In genomic region chr11:112632866-112633505, GRCh38 we compare ENCODE assay signal across 26 cellular contexts.
A peak's percentile ranks its signal among the peaks of the same experiment; 100 is the strongest.
DNase-seq lines count a peak whose midpoint lies in the region; ATAC-seq, FAIRE-seq and TF ChIP-seq lines count a peak whose summit lies in the region.
"Had no signal": no experiment of that assay in that cellular context is flagged by ENCODE, and none has a peak within 500 bp of the region (broad histone marks: within the 10 kb centered on the region; RNA-seq: fewer than 3 reads in every experiment).

No MANE protein-coding gene starts in this region.

- no peaks in the 10 kb centered on the region for H3K79me1 ChIP-seq in H1 (ENCODE audit: low read depth, low read length)

- in situ Hi-C loops in GM23248 (cut with MboI) = no loop called here

- no peak for TF ChIP-seq RAD21 in SK-N-SH (IDR thresholded peaks at IDR 0.05; ENCODE audit: low read length)
- TF ChIP-seq RAD21 in H1 (IDR thresholded peaks at IDR 0.05 in 1 of 2, conservative IDR thresholded peaks at IDR 0.05 in 1 of 2; ENCODE audit: low read depth in 2 of 2, low read length in 2 of 2) = no peak

- no peaks in the 10 kb centered on the region for H3K36me3 Mint-ChIP-seq in nephron (ENCODE audit: low read depth)
- H3K36me3 Mint-ChIP-seq: CD4-positive, CD25-positive, alpha-beta regulatory T cell; IgD-negative memory B cell had no signal

- H2BK5ac ChIP-seq in H1 (ENCODE audit: low read depth, low read length) = no peak overlapping the region

- H3K36me3 ChIP-seq in GM23248 (ENCODE audit: low read depth) = no peaks in the 10 kb centered on the region
- no peaks in the 10 kb centered on the region for H3K36me3 ChIP-seq in SK-N-SH (replicated peaks in 1 of 2; ENCODE audit: control insufficient read depth in 1 of 2, insufficient read depth in 2 of 2, low read length in 1 of 2)
- H3K36me3 ChIP-seq in H1 (ENCODE audit: control insufficient read depth in 2 of 4, insufficient read depth in 4 of 4, low read length in 3 of 4) = no peaks in the 10 kb centered on the region
- H3K36me3 ChIP-seq: BE2C had no signal

- FAIRE-seq in H1 (lab: Jason Lieb, UNC) = no peak
- FAIRE-seq: A204.1, GM12878 had no signal

- DNase-seq in GM23248 (peak; percentile 19), SK-N-SH (no peak), H1 (ENCODE audit: low read depth in 1 of 2, low spot score in 2 of 2) (no peak), DMS79 (lab: John Stamatoyannopoulos, UW) (no peak)
- no peak for DNase-seq in activated CD4-positive, alpha-beta T cell treated with anti-CD3 and anti-CD28 coated beads, Interleukin-2, amount 50 U/mL, for 48 hours
- DNase-seq: BE2C; CD4-positive, CD25-positive, alpha-beta regulatory T cell; COR-L47; DMS153; GF-D8; H9; Karpas-422; MM.1S; NCI-H1092; NCI-H1436 treated with DMSO at 0.1 percent for 48 hours; NCI-H2029; NCI-H2171; NCI-H446; NCI-H69; SIG-M5 had no signal

- H3K79me2 ChIP-seq in GM23248 (ENCODE audit: insufficient read depth) (no peaks in the 10 kb centered on the region), SK-N-SH (ENCODE audit: insufficient read depth) (no peaks in the 10 kb centered on the region), H1 (ENCODE audit: control insufficient read depth in 1 of 2, insufficient read depth in 2 of 2, low read length in 2 of 2) (no peaks in the 10 kb centered on the region)

- H3K4me2 ChIP-seq in GM23248 (ENCODE audit: unreplicated experiment) (no peak overlapping the region), SK-N-SH (no peak overlapping the region), H1 (ENCODE audit: insufficient read depth in 1 of 2, low read depth in 2 of 2, low read length in 2 of 2) (no peak overlapping the region)

- no peak overlapping the region for H3K23ac ChIP-seq in H1 (ENCODE audit: insufficient read length)

- no peak for TF ChIP-seq POLR2A in H1 (IDR thresholded peaks at IDR 0.05; ENCODE audit: control extremely low read depth in 1 of 2, low read depth in 2 of 2, low read length in 2 of 2)

- no peaks in the 10 kb centered on the region for H4K20me1 ChIP-seq in GM23248 (ENCODE audit: insufficient read depth)
- no peaks in the 10 kb centered on the region for H4K20me1 ChIP-seq in SK-N-SH (ENCODE audit: insufficient read depth)
- H4K20me1 ChIP-seq in H1 (replicated peaks in 1 of 2; ENCODE audit: control insufficient read depth in 1 of 2, insufficient read depth in 2 of 2, low read length in 2 of 2) = no peaks in the 10 kb centered on the region

- CTCF ChIA-PET in SK-N-SH (lab: Yijun Ruan, JAX) = interaction anchor here (1.0 to 1.6 kb wide), 5 partner anchors 8 to 673 kb away, joined by 3 to 5 read pairs (median 3); no protein-coding TSS in a partner anchor
- CTCF ChIA-PET in H1 (lab: Charles Lee; ENCODE audit: partially characterized antibody) = interaction anchor here (1.1 kb wide), 1 partner anchor 192 kb away, joined by 3 read pairs; no protein-coding TSS in a partner anchor

- peak overlapping the region in 2 of 3 experiments; percentile 21 to 32 for H3K27ac Mint-ChIP-seq in nephron
- H3K27ac Mint-ChIP-seq: CD4-positive, CD25-positive, alpha-beta regulatory T cell; H9 had no signal

- H3K9me3 ChIP-seq in GM23248 (ENCODE audit: low read depth) (no peaks in the 10 kb centered on the region), SK-N-SH (no peaks in the 10 kb centered on the region), H1 (ENCODE audit: insufficient read depth in 2 of 2, low read depth in 1 of 2, low read length in 1 of 2) (no peaks in the 10 kb centered on the region; a peak in 1 of 4 replicates)
- H3K9me3 ChIP-seq: BE2C had no signal

- TF ChIP-seq EP300 in SK-N-SH (IDR thresholded peaks at IDR 0.05; ENCODE audit: borderline replicate concordance in 1 of 2, low read depth in 1 of 2, low read length in 1 of 2) = no peak
- no peak for TF ChIP-seq EP300 in H1 (IDR thresholded peaks at IDR 0.05; ENCODE audit: borderline replicate concordance in 1 of 2, low read depth in 2 of 2, low read length in 2 of 2)

- no peaks in the 10 kb centered on the region for H3K9me3 Mint-ChIP-seq in nephron
- H3K9me3 Mint-ChIP-seq: IgD-negative memory B cell had no signal

- H4K8ac ChIP-seq in H1 (ENCODE audit: extremely low read depth, insufficient read depth, low read length) = no peak overlapping the region

- ATAC-seq in HG03378 (IDR thresholded peaks at IDR 0.05; ENCODE audit: unreplicated experiment) (no peak), GM19351 (IDR thresholded peaks at IDR 0.05; ENCODE audit: unreplicated experiment) (no peak)
- ATAC-seq: GM12878 had no signal

- H3K56ac ChIP-seq in H1 (replicated peaks; ENCODE audit: insufficient read length, low read depth, low read length) = no peak overlapping the region

- peak overlapping the region; percentile 13; the same call in 1 of the 2 replicates for H2BK20ac ChIP-seq in H1 (ENCODE audit: low read length)

- no peak overlapping the region for H3K18ac ChIP-seq in H1 (ENCODE audit: extremely low read depth, low read length)

- no peak overlapping the region for H3K4me3 Mint-ChIP-seq in nephron
- H3K4me3 Mint-ChIP-seq: CD4-positive, CD25-positive, alpha-beta regulatory T cell; H9; IgD-negative memory B cell had no signal

- TF ChIP-seq CTCF in SK-N-SH (IDR thresholded peaks at IDR 0.05) = no peak
- no peak for TF ChIP-seq CTCF in H1 (IDR thresholded peaks at IDR 0.05; ENCODE audit: control extremely low read depth in 1 of 3, insufficient read depth in 1 of 3, low read depth in 1 of 3, low read length in 3 of 3)
- no peak for TF ChIP-seq CTCF in nephron (IDR thresholded peaks at IDR 0.05; ENCODE audit: unreplicated experiment in 3 of 3)

- no peak overlapping the region for H4K5ac ChIP-seq in H1 (ENCODE audit: insufficient read length, low read depth, low read length)

- H3K14ac ChIP-seq in H1 (ENCODE audit: insufficient read length) = no peak overlapping the region

- H2BK12ac ChIP-seq in H1 (ENCODE audit: low read depth, low read length) = no peak overlapping the region

- no peak overlapping the region for H4K91ac ChIP-seq in H1 (replicated peaks; ENCODE audit: insufficient read length, low read length)

- WGBS in GM23248 (ENCODE audit: low coverage in 1 of 2, low lambda C conversion rate in 2 of 2, missing lambda C conversion rate in 2 of 2), 2 experiments = 55 to 57% methylated on average over 5 of the region's 5 CpGs
- WGBS in SK-N-SH (ENCODE audit: low lambda C conversion rate) = 52% methylated on average over 5 of the region's 5 CpGs
- WGBS in H1 (ENCODE audit: extremely low coverage in 1 of 2, insufficient coverage in 1 of 2, insufficient read length in 1 of 2, insufficient replicate concordance in 2 of 2, low coverage in 1 of 2, low lambda C conversion rate in 2 of 2, missing lambda C conversion rate in 1 of 2), 2 experiments = 73% methylated on average over 5 of the region's 5 CpGs; no CpG with 5 or more reads in 1 of the 2 experiments

- H3K4ac ChIP-seq in H1 (replicated peaks; ENCODE audit: insufficient read length, low read depth, low read length) = no peak overlapping the region

- no peak overlapping the region for H2AK5ac ChIP-seq in H1 (ENCODE audit: low read depth, low read length)

- H3F3A ChIP-seq in GM23248 (ENCODE audit: insufficient read depth) (no peaks in the 10 kb centered on the region), SK-N-SH (replicated peaks; ENCODE audit: insufficient read depth) (no peaks in the 10 kb centered on the region)

- H3K27ac ChIP-seq in GM23248 = no peak overlapping the region
- H3K27ac ChIP-seq in SK-N-SH (ENCODE audit: low read depth in 2 of 2, low read length in 1 of 2) = no peak overlapping the region
- H3K27ac ChIP-seq in H1 (ENCODE audit: low read depth, low read length) = no peak overlapping the region

- H3K9ac ChIP-seq in GM23248 (no peak overlapping the region), SK-N-SH (no peak overlapping the region), H1 (replicated peaks in 1 of 4; ENCODE audit: extremely low read depth in 1 of 4, low read depth in 3 of 4, low read length in 3 of 4) (no peak overlapping the region)

- H3K4me1 ChIP-seq in GM23248 (ENCODE audit: insufficient read depth) = no peaks in the 10 kb centered on the region
- H3K4me1 ChIP-seq in SK-N-SH (ENCODE audit: control insufficient read depth in 1 of 2, insufficient read depth in 2 of 2, low read depth in 1 of 2, low read length in 1 of 2) = peaks cover 14 to 24% of the 10 kb centered on the region in 2 experiments; a peak in 3 of 4 replicates
- peaks cover 0 to 6% (median 5%) of the 10 kb centered on the region in 4 experiments; a peak in 2 of 7 replicates for H3K4me1 ChIP-seq in H1 (replicated peaks in 1 of 4; ENCODE audit: control insufficient read depth in 3 of 4, insufficient read depth in 4 of 4, low read length in 3 of 4)

- POLR2A ChIA-PET in SK-N-SH (lab: Yijun Ruan, JAX) = interaction anchor here (0.6 kb wide), 1 partner anchor 348 kb away, joined by 3 read pairs; no protein-coding TSS in a partner anchor
- POLR2A ChIA-PET in H1 (lab: Charles Lee; ENCODE audit: partially characterized antibody) = no interaction called here

- H3K23me2 ChIP-seq in H1 (ENCODE audit: low read depth, low read length) = no peaks in the 10 kb centered on the region

- peaks cover 4% of the 10 kb centered on the region for H3K27me3 Mint-ChIP-seq in nephron (ENCODE audit: low read depth)

- H3K27me3 ChIP-seq in GM23248 (replicated peaks; ENCODE audit: insufficient read depth) (peaks cover 32% of the 10 kb centered on the region), SK-N-SH (ENCODE audit: insufficient read depth) (no peaks in the 10 kb centered on the region), H1 (replicated peaks in 1 of 4; ENCODE audit: control insufficient read depth in 3 of 4, extremely low read depth in 1 of 4, insufficient read depth in 3 of 4, low read length in 3 of 4) (no peaks in the 10 kb centered on the region; a peak in 1 of 7 replicates)
- H3K27me3 ChIP-seq: BE2C had no signal

- H2BK15ac ChIP-seq in H1 (ENCODE audit: low read length) = no peak overlapping the region

- H2AFZ ChIP-seq in GM23248 = no peak overlapping the region
- no peak overlapping the region for H2AFZ ChIP-seq in SK-N-SH (ENCODE audit: low read depth)
- H2AFZ ChIP-seq in H1 (ENCODE audit: low read length) = no peak overlapping the region

- H2BK120ac ChIP-seq in H1 (replicated peaks; ENCODE audit: low read depth, low read length) = no peak overlapping the region

- no peak overlapping the region for H3K4me3 ChIP-seq in GM23248
- no peak overlapping the region for H3K4me3 ChIP-seq in SK-N-SH (ENCODE audit: low read depth in 2 of 2, low read length in 1 of 2)
- no peak overlapping the region for H3K4me3 ChIP-seq in H1 (ENCODE audit: extremely low read depth in 1 of 4, insufficient read depth in 2 of 4, low read depth in 3 of 4, low read length in 4 of 4)
- H3K4me3 ChIP-seq: GM12878 had no signal

- H3K9me2 ChIP-seq in GM23248 (ENCODE audit: insufficient read depth) = no peaks in the 10 kb centered on the region
- H3K9me2 ChIP-seq in SK-N-SH = no peaks in the 10 kb centered on the region

- peaks cover 65% of the 10 kb centered on the region for H3K4me1 Mint-ChIP-seq in nephron
- H3K4me1 Mint-ChIP-seq: CD4-positive, CD25-positive, alpha-beta regulatory T cell; IgD-negative memory B cell had no signal

TF ChIP-seq in SK-N-SH, 30 proteins besides CTCF, POLR2A, EP300 and RAD21 (continues in another document):
- TF ChIP-seq NFIC (IDR thresholded peaks at IDR 0.05; ENCODE audit: borderline replicate concordance) = peak; percentile 10; the same call in 1 of the 2 replicates

TF ChIP-seq in H1, 55 proteins besides CTCF, POLR2A, EP300 and RAD21:
- TF ChIP-seq FOSL1 (IDR thresholded peaks at IDR 0.05; ENCODE audit: insufficient read depth, low read depth, low read length) = no peak
- no peak for TF ChIP-seq TEAD4 (IDR thresholded peaks at IDR 0.05; ENCODE audit: low read depth, low read length)
- TF ChIP-seq BCL11A (IDR thresholded peaks at IDR 0.05; ENCODE audit: low read depth in 2 of 2, low read length in 2 of 2) = no peak
